In genomic region chr4:186040316-186040715, GRCh38 we compare ENCODE assay signal across 20 cellular contexts.
"Had no signal": no experiment of that assay in that cellular context is flagged by ENCODE, and none has a peak within 500 bp of the region (broad histone marks: within the 10 kb centered on the region; RNA-seq: fewer than 3 reads in every experiment).

No MANE protein-coding gene starts in this region.

- H3K27ac Mint-ChIP-seq: immature natural killer cell, nephron progenitor cell had no signal

- H3K9me3 Mint-ChIP-seq: central memory CD8-positive, alpha-beta T cell; immature natural killer cell had no signal

- H3K4me1 Mint-ChIP-seq: central memory CD8-positive, alpha-beta T cell; immature natural killer cell; naive B cell; nephron progenitor cell had no signal

- H3K27ac ChIP-seq: dorsolateral prefrontal cortex, epithelial cell of prostate, esophagus squamous epithelium, right atrium auricular region, suprapubic skin, tibial nerve had no signal

- H3K4me3 ChIP-seq: dorsolateral prefrontal cortex, esophagus squamous epithelium, lung, right atrium auricular region, suprapubic skin, tibial nerve had no signal

- DNase-seq: cortex of kidney; dorsolateral prefrontal cortex; effector CD8-positive, alpha-beta T cell; esophagus squamous epithelium; foreskin fibroblast; immature natural killer cell; left ventricle myocardium superior; mesenchymal stem cell; midbrain; naive B cell; nephron progenitor cell; small intestine; stimulated activated CD4-positive, alpha-beta T cell treated with anti-CD3 and anti-CD28 coated beads, Interleukin-2, amount 100 ng/mL, for 48 hours; stimulated activated naive CD4-positive, alpha-beta T cell treated with Interleukin-2 at 50 U/mL for 16 hours had no signal

- H3K36me3 Mint-ChIP-seq: immature natural killer cell, naive B cell had no signal

- H3K9me3 ChIP-seq: esophagus squamous epithelium, right atrium auricular region, suprapubic skin, tibial nerve had no signal

- H3K4me3 Mint-ChIP-seq: central memory CD8-positive, alpha-beta T cell; immature natural killer cell; naive B cell; nephron progenitor cell had no signal

- H3K36me3 ChIP-seq: esophagus squamous epithelium, right atrium auricular region, suprapubic skin, tibial nerve had no signal

- H3K27me3 ChIP-seq: dorsolateral prefrontal cortex, esophagus squamous epithelium, right atrium auricular region had no signal
